In genomic region chr4:77960367-77960766, GRCh38 we compare ENCODE assay signal across 27 cellular contexts.
"Had no signal": no experiment of that assay in that cellular context is flagged by ENCODE, and none has a peak within 500 bp of the region (broad histone marks: within the 10 kb centered on the region; RNA-seq: fewer than 3 reads in every experiment).

No MANE protein-coding gene starts in this region.

- H3K9ac ChIP-seq: neural progenitor cell had no signal

- ATAC-seq: natural killer cell; stimulated activated naive B cell treated with anti-CD40 and anti-IgM and Interleukin-4, amounts not matched to agents 10 μg/mL and 1 μg/mL and 100 μg/mL, for 72 hours; stimulated activated naive CD8-positive, alpha-beta T cell treated with anti-CD3 and anti-CD28 coated beads, Interleukin-15, Interleukin-2, amounts not matched to agents 100 U/mL and 50 U/mL, for 24 hours had no signal

- H3K4me1 ChIP-seq: lower lobe of right lung, right atrium auricular region, stomach, testis, thyroid gland, vagina had no signal

- H3K27ac ChIP-seq: left lung, lower lobe of right lung, neural progenitor cell, neutrophil, ovary, right atrium auricular region, skin epidermis, stomach, testis, thyroid gland, transverse colon, upper lobe of left lung, vagina had no signal

- H3K9me3 ChIP-seq: left lung, lower lobe of right lung, neutrophil, ovary, right atrium auricular region, stomach, testis, thyroid gland, transverse colon, upper lobe of left lung, vagina had no signal

- H3K36me3 ChIP-seq: left lung, lower lobe of right lung, neural progenitor cell, neutrophil, ovary, right atrium auricular region, stomach, thyroid gland, transverse colon, upper lobe of left lung, vagina had no signal

- H2AFZ ChIP-seq: neural progenitor cell had no signal

- H3K4me2 ChIP-seq: neural progenitor cell had no signal

- DNase-seq: left colon; left lung; lower lobe of right lung; mammary epithelial cell; mesenchymal stem cell; naive B cell; natural killer cell; nephron progenitor cell; occipital lobe; ovary; stimulated activated CD4-positive, alpha-beta T cell treated with anti-CD3 and anti-CD28 coated beads, Interleukin-12 subunit alpha, Interleukin-12 subunit beta, amount 100 ng/mL, for 4 hours; stimulated activated CD4-positive, alpha-beta T cell treated with anti-CD3 and anti-CD28 coated beads, Interleukin-15, amount 100 ng/mL, for 24 hours; stimulated activated CD4-positive, alpha-beta T cell treated with anti-CD3 and anti-CD28 coated beads, Interleukin-2, amount 100 ng/mL, for 24 hours; stimulated activated CD4-positive, alpha-beta T cell treated with anti-CD3 and anti-CD28 coated beads, Interleukin-4, amount 100 ng/mL, for 1 hour; stimulated activated naive B cell treated with anti-CD40 and anti-IgM and Interleukin-4, amounts not matched to agents 10 μg/mL and 1 μg/mL and 100 μg/mL, for 72 hours; stimulated activated naive CD8-positive, alpha-beta T cell treated with anti-CD3 and anti-CD28 coated beads, Interleukin-15, Interleukin-2, amounts not matched to agents 100 U/mL and 50 U/mL, for 24 hours; stomach; testis; transverse colon had no signal

- FAIRE-seq: keratinocyte had no signal

- H3K27me3 ChIP-seq: left lung, neural progenitor cell, neutrophil, ovary, right atrium auricular region, stomach, testis, thyroid gland, transverse colon, upper lobe of left lung, vagina had no signal

- H3K4me3 ChIP-seq: left lung, lower lobe of right lung, neural progenitor cell, ovary, right atrium auricular region, skin epidermis, stomach, testis, thyroid gland, transverse colon, upper lobe of left lung, vagina had no signal
